ENCODE assay signal across 9 cellular contexts in genomic region chr2:85291425-85292023, GRCh38. TPM values are rescaled to one million over a fixed set of nuclear protein-coding genes. Genes with fewer than 3 reads are reported as not detected.
DNase-seq lines count a peak whose midpoint lies in the region; ATAC-seq lines count a peak whose summit lies in the region.
"Had no signal": no experiment of that assay in that cellular context is flagged by ENCODE, and none has a peak within 500 bp of the region (broad histone marks: within the 10 kb centered on the region; RNA-seq: fewer than 3 reads in every experiment).

No MANE protein-coding gene starts in this region.

- H3K36me3 ChIP-seq in CD4-positive, alpha-beta memory T cell (ENCODE audit: insufficient read depth, low read length), result no peaks in the 10 kb centered on the region

- H3K4me3 ChIP-seq in CD4-positive, alpha-beta memory T cell (ENCODE audit: low read length in 2 of 2), result peak overlapping the region in 1 of 2 donors; percentile 5
- H3K4me3 ChIP-seq in Jurkat, Clone E6-1 (ENCODE audit: low read length), result peak overlapping the region; percentile 1; the same call in 1 of the 2 replicates

- peaks cover 15 to 24% (median 19%) of the 10 kb centered on the region in 4 donors for H3K4me1 Mint-ChIP-seq in CD4-positive, alpha-beta memory T cell
- H3K4me1 Mint-ChIP-seq in activated naive CD4-positive, alpha-beta T cell treated with anti-CD3 and anti-CD28 coated beads, Interleukin-2, amount 50 U/mL, for 24 hours, result peaks cover 25% of the 10 kb centered on the region
- peaks cover 8 to 12% (median 9%) of the 10 kb centered on the region in 3 donors for H3K4me1 Mint-ChIP-seq in naive B cell

- peak overlapping the region; percentile 53 to 78 (median 73) for H3K4me3 Mint-ChIP-seq in CD4-positive, alpha-beta memory T cell
- peak overlapping the region; percentile 37 for H3K4me3 Mint-ChIP-seq in activated naive CD4-positive, alpha-beta T cell treated with anti-CD3 and anti-CD28 coated beads, Interleukin-2, amount 50 U/mL, for 24 hours
- H3K4me3 Mint-ChIP-seq in naive B cell, result no peak overlapping the region

- H3K36me3 Mint-ChIP-seq in CD4-positive, alpha-beta memory T cell, result no peaks in the 10 kb centered on the region
- H3K36me3 Mint-ChIP-seq in activated naive CD4-positive, alpha-beta T cell treated with anti-CD3 and anti-CD28 coated beads, Interleukin-2, amount 50 U/mL, for 24 hours, result no peaks in the 10 kb centered on the region
- H3K36me3 Mint-ChIP-seq in naive B cell, result no peaks in the 10 kb centered on the region
- H3K36me3 Mint-ChIP-seq: activated naive CD4-positive, alpha-beta T cell treated with anti-CD3 and anti-CD28 coated beads, Interleukin-2, amount 50 U/mL, for 72 hours had no signal

- ATAC-seq in naive B cell (ENCODE audit: low read depth in 2 of 2), result peak; percentile 35 to 57

- intact Hi-C loops in CD4-positive, alpha-beta memory T cell (cut with micrococcal nuclease), result no loop called here

- CTCF ChIA-PET in CD4-positive, alpha-beta memory T cell (lab: Charles Lee; ENCODE audit: partially characterized antibody), result interaction anchor here (0.6 to 11.2 kb wide), 7 partner anchors 8 to 366 kb away, joined by 3 to 181 read pairs (median 3); no protein-coding TSS in a partner anchor

- POLR2A ChIA-PET in CD4-positive, alpha-beta memory T cell (lab: Charles Lee; ENCODE audit: partially characterized antibody), result interaction anchor here (1.2 to 4.3 kb wide), 5 partner anchors 16 to 352 kb away, joined by 3 to 32 read pairs (median 5); partner anchors contain the start of genes ELMOD3, RETSAT and TGOLN2

- H3K4me1 ChIP-seq in CD4-positive, alpha-beta memory T cell (ENCODE audit: insufficient read depth, low read length), result peaks cover 10% of the 10 kb centered on the region

- H3K27ac Mint-ChIP-seq in CD4-positive, alpha-beta memory T cell, result peak overlapping the region; percentile 66 to 94 (median 91)
- peak overlapping the region; percentile 91 for H3K27ac Mint-ChIP-seq in activated naive CD4-positive, alpha-beta T cell treated with anti-CD3 and anti-CD28 coated beads, Interleukin-2, amount 50 U/mL, for 24 hours
- H3K27ac Mint-ChIP-seq in naive B cell, result peak overlapping the region in 4 of 6 donors; percentile 16 to 96 (median 50)

- peaks cover 0 to 2% (median 0%) of the 10 kb centered on the region in 8 donors for H3K9me3 Mint-ChIP-seq in CD4-positive, alpha-beta memory T cell
- H3K9me3 Mint-ChIP-seq in activated naive CD4-positive, alpha-beta T cell treated with anti-CD3 and anti-CD28 coated beads, Interleukin-2, amount 50 U/mL, for 24 hours, result no peaks in the 10 kb centered on the region
- no peaks in the 10 kb centered on the region for H3K9me3 Mint-ChIP-seq in naive B cell
- H3K9me3 Mint-ChIP-seq: activated naive CD4-positive, alpha-beta T cell treated with anti-CD3 and anti-CD28 coated beads, Interleukin-2, amount 50 U/mL, for 72 hours had no signal

- H3K27me3 ChIP-seq in CD4-positive, alpha-beta memory T cell (ENCODE audit: insufficient read depth, low read length), result no peaks in the 10 kb centered on the region

- H3K9me3 ChIP-seq in CD4-positive, alpha-beta memory T cell (ENCODE audit: control insufficient read depth in 1 of 2, low read length in 2 of 2), result no peaks in the 10 kb centered on the region

- DNase-seq in CD4-positive, alpha-beta memory T cell, result peak in 4 of 5 donors; percentile 27 to 65 (median 58)
- DNase-seq in Jurkat, Clone E6-1 (ENCODE audit: low read depth, low spot score), result peak; percentile 21
- DNase-seq in naive B cell, result no peak
- no peak for DNase-seq in stimulated activated naive CD4-positive, alpha-beta T cell treated with Interleukin-2 at 50 U/mL for 16 hours (lab: John Stamatoyannopoulos, UW)
- DNase-seq in islet precursor cell, result no peak
- no peak for DNase-seq in GOT3 (lab: John Stamatoyannopoulos, UW)
- DNase-seq: NCI-H2081 treated with DMSO at 0.1 percent for 48 hours had no signal

- H3K27ac ChIP-seq in CD4-positive, alpha-beta memory T cell (ENCODE audit: low read depth, low read length), result peak overlapping the region; percentile 4

- no peaks in the 10 kb centered on the region for H3K27me3 Mint-ChIP-seq in CD4-positive, alpha-beta memory T cell
- no peaks in the 10 kb centered on the region for H3K27me3 Mint-ChIP-seq in activated naive CD4-positive, alpha-beta T cell treated with anti-CD3 and anti-CD28 coated beads, Interleukin-2, amount 50 U/mL, for 24 hours
- no peaks in the 10 kb centered on the region for H3K27me3 Mint-ChIP-seq in naive B cell

RNA-seq across cellular contexts. Expression of gene TGOLN2, which starts 36.3 kb away (rescaled TPM):
- total RNA-seq in CD4-positive, alpha-beta memory T cell, result 100 to 1,000 TPM; 188 to 195 TPM
- 10 to 100 TPM; 29.8 to 54.7 TPM for polyA plus RNA-seq in CD4-positive, alpha-beta memory T cell
- polyA plus RNA-seq in Jurkat, Clone E6-1 (2012; ENCODE audit: insufficient read depth, insufficient read length), result 36.3 TPM
- 10 to 100 TPM; 45.5 to 94.8 (median 77.3) TPM for polyA plus RNA-seq in naive B cell (ENCODE audit: low read depth in 6 of 6)

Comparison
In these comparisons a context has a peak if more than half of its experiments do, and no peak if none do; other contexts are left out.
1. DNase-seq: peak in CD4-positive, alpha-beta memory T cell (4 of 5) and Jurkat, Clone E6-1 (single experiment); none in naive B cell (single experiment), stimulated activated naive CD4-positive, alpha-beta T cell treated with Interleukin-2 at 50 U/mL for 16 hours (single experiment), islet precursor cell (single experiment) and GOT3 (single experiment).
2. H3K4me3 Mint-ChIP-seq: peak in CD4-positive, alpha-beta memory T cell (8 of 8) and activated naive CD4-positive, alpha-beta T cell treated with anti-CD3 and anti-CD28 coated beads, Interleukin-2, amount 50 U/mL, for 24 hours (single experiment); none in naive B cell (0 of 8).
3. Peak in every context shown above with its lines, with median percentiles within 50 percentile points of each other: H3K27ac Mint-ChIP-seq.